In genomic region chr11:57487021-57487778, GRCh38 we compare ENCODE assay signal across 1 cellular context.
TF ChIP-seq lines count a peak whose summit lies in the region.

No MANE protein-coding gene starts in this region.

TF ChIP-seq in HepG2, 621 proteins besides CTCF, POLR2A, EP300 and RAD21:
- TF ChIP-seq ZSCAN25 (CRISPR knock-in tag; IDR thresholded peaks at IDR 0.05) (no peak), ZNF687 (CRISPR knock-in tag; IDR thresholded peaks at IDR 0.05) (peak; percentile 19; the same call in 1 of the 2 replicates), ZKSCAN1 (IDR thresholded peaks at IDR 0.05; ENCODE audit: low read length) (peak; percentile 54; the same call in 1 of the 2 replicates), ZNF75D (CRISPR knock-in tag; IDR thresholded peaks at IDR 0.05; ENCODE audit: borderline replicate concordance) (no peak)
TF ChIP-seq in HepG2: peak in this region for 2.
